Comparison of ENCODE assay signal across 13 cellular contexts in genomic region chr12:104632724-104633181, GRCh38.
DNase-seq lines count a peak whose midpoint lies in the region; ATAC-seq, FAIRE-seq and TF ChIP-seq lines count a peak whose summit lies in the region.
"Had no signal": no experiment of that assay in that cellular context is flagged by ENCODE, and none has a peak within 500 bp of the region (broad histone marks: within the 10 kb centered on the region; RNA-seq: fewer than 3 reads in every experiment).

No MANE protein-coding gene starts in this region.

- DNase-seq in AG09309 (ENCODE audit: low read depth) (peak; percentile 24), Daoy (ENCODE audit: low read depth) (peak; percentile 12), K562 (ENCODE audit: extremely low read depth in 1 of 4, low spot score in 3 of 4) (no peak), natural killer cell (no peak), esophagus muscularis mucosa (ENCODE audit: extremely low spot score) (no peak), cerebellum (ENCODE audit: low spot score) (no peak), NOMO-1 (lab: John Stamatoyannopoulos, UW; ENCODE audit: unreplicated experiment in 2 of 2) (no peak), PC-9 (no peak)
- DNase-seq: activated CD4-positive, alpha-beta T cell treated with anti-CD3 and anti-CD28 coated beads for 4 hours; activated naive CD4-positive, alpha-beta T cell; Calu3; foreskin keratinocyte; left colon had no signal

- TF ChIP-seq RAD21 in K562 (CRISPR knock-in tag; conservative IDR thresholded peaks at IDR 0.05 in 1 of 2, IDR thresholded peaks at IDR 0.05 in 1 of 2), result no peak

- H3K9me3 ChIP-seq in K562 (replicated peaks; ENCODE audit: control insufficient read depth, insufficient read depth, low read depth, low read length), result peaks cover 2% of the 10 kb centered on the region; the same call in 1 of the 2 replicates
- no peaks in the 10 kb centered on the region for H3K9me3 ChIP-seq in esophagus muscularis mucosa
- no peaks in the 10 kb centered on the region for H3K9me3 ChIP-seq in PC-9 (ENCODE audit: insufficient read depth, low read depth)

- H3K27me3 ChIP-seq in K562 (ENCODE audit: control insufficient read depth in 2 of 2, insufficient read depth in 2 of 2, low read length in 2 of 2), result no peaks in the 10 kb centered on the region
- H3K27me3 ChIP-seq in esophagus muscularis mucosa, result no peaks in the 10 kb centered on the region
- no peaks in the 10 kb centered on the region for H3K27me3 ChIP-seq in PC-9 (ENCODE audit: insufficient read depth, low read depth)
- H3K27me3 ChIP-seq: foreskin keratinocyte had no signal

- peaks cover 11% of the 10 kb centered on the region; the same call in 2 of the 3 replicates for H3K36me3 ChIP-seq in K562 (ENCODE audit: control insufficient read depth, insufficient read depth, low read length)
- H3K36me3 ChIP-seq in esophagus muscularis mucosa, result no peaks in the 10 kb centered on the region
- H3K36me3 ChIP-seq in PC-9 (ENCODE audit: low read depth), result 0 out of 2 replicates have a peak, but pooled peaks cover 5% of the 10 kb centered on the region

- H3K27me3 Mint-ChIP-seq in natural killer cell (ENCODE audit: low read depth in 2 of 2), result no peaks in the 10 kb centered on the region

- no peak overlapping the region for H3K4me2 ChIP-seq in K562 (ENCODE audit: insufficient read depth, low read length)
- no peak overlapping the region for H3K4me2 ChIP-seq in PC-9

- no peak overlapping the region for H3K4me3 ChIP-seq in AG09309 (ENCODE audit: control insufficient read depth, low read depth, low read length)
- no peak overlapping the region for H3K4me3 ChIP-seq in K562
- H3K4me3 ChIP-seq in esophagus muscularis mucosa, result no peak overlapping the region
- H3K4me3 ChIP-seq in PC-9, result no peak overlapping the region

- H3K9ac ChIP-seq in K562 (ENCODE audit: insufficient read depth in 1 of 2, low read depth in 2 of 2, low read length in 2 of 2), result no peak overlapping the region; a peak in 1 of 4 replicates

- POLR2A ChIA-PET in K562 (lab: Yijun Ruan, JAX), result interaction anchor here (1.0 to 1.5 kb wide), 2 partner anchors 18 to 22 kb away, joined by 4 to 6 read pairs; no protein-coding TSS in a partner anchor
- POLR2A ChIA-PET in PC-9 (lab: Charles Lee; ENCODE audit: unreplicated experiment), result no interaction called here

- intact Hi-C loops in K562 (cut with micrococcal nuclease) (no loop called here), natural killer cell (cut with micrococcal nuclease) (no loop called here), esophagus muscularis mucosa (cut with DNase I) (no loop called here), PC-9 (cut with micrococcal nuclease; ENCODE audit: unreplicated experiment) (no loop called here)

- H3K27ac ChIP-seq in K562 (ENCODE audit: extremely low read depth, low read depth, low read length), result no peak overlapping the region
- H3K27ac ChIP-seq in esophagus muscularis mucosa (replicated peaks in 1 of 4), result no peak overlapping the region
- H3K27ac ChIP-seq in PC-9, result no peak overlapping the region
- H3K27ac ChIP-seq: foreskin keratinocyte had no signal

- H4K20me1 ChIP-seq in K562 (replicated peaks; ENCODE audit: control insufficient read depth, insufficient read depth, low read length), result no peaks in the 10 kb centered on the region
- H4K20me1 ChIP-seq in PC-9 (ENCODE audit: insufficient read depth), result no peaks in the 10 kb centered on the region; the same call in none of the 2 replicates

- H3K79me2 ChIP-seq in K562 (ENCODE audit: control insufficient read depth, insufficient read depth, low read length) (peaks cover 31% of the 10 kb centered on the region), PC-9 (ENCODE audit: low read depth) (peaks cover 90% of the 10 kb centered on the region)

- H3K4me3 Mint-ChIP-seq in natural killer cell, result no peak overlapping the region

- peak; percentile 62; the same call in 2 of the 3 replicates for ATAC-seq in K562
- ATAC-seq in natural killer cell, result no peak
- ATAC-seq: foreskin keratinocyte, left colon had no signal

- no peak for TF ChIP-seq POLR2A in K562 (conservative IDR thresholded peaks at IDR 0.05)
- no peak for TF ChIP-seq POLR2A in esophagus muscularis mucosa (IDR thresholded peaks at IDR 0.05; ENCODE audit: low read depth)

- H3K9me1 ChIP-seq in K562 (ENCODE audit: control insufficient read depth, insufficient read depth, low read length), result no peaks in the 10 kb centered on the region

- TF ChIP-seq CTCF in AG09309 (IDR thresholded peaks at IDR 0.05; ENCODE audit: control insufficient read depth, insufficient read depth, low read depth, low read length, missing control alignments) (no peak), K562 (IDR thresholded peaks at IDR 0.05 in 2 of 3, conservative IDR thresholded peaks at IDR 0.05 in 1 of 3; ENCODE audit: insufficient read depth in 2 of 3, low read depth in 1 of 3, low read length in 3 of 3) (no peak), natural killer cell (IDR thresholded peaks at IDR 0.05) (no peak), esophagus muscularis mucosa (IDR thresholded peaks at IDR 0.05) (no peak), PC-9 (conservative IDR thresholded peaks at IDR 0.05) (no peak)

- H3K4me1 ChIP-seq in K562 (replicated peaks in 1 of 2; ENCODE audit: control insufficient read depth in 2 of 2, insufficient read depth in 2 of 2, low read length in 2 of 2) (peaks cover 3 to 8% of the 10 kb centered on the region in 2 experiments; a peak in 2 of 5 replicates), esophagus muscularis mucosa (peaks cover 0 to 4% (median 1%) of the 10 kb centered on the region in 4 donors), PC-9 (replicated peaks; ENCODE audit: insufficient read depth) (no peaks in the 10 kb centered on the region)
- H3K4me1 ChIP-seq: foreskin keratinocyte had no signal

- BruUV-seq in K562 (replicated peaks; lab: Mats Ljungman, UMichigan) (no TSS peak), PC-9 (replicated peaks; lab: Mats Ljungman, UMichigan) (no TSS peak)

- H3K36me3 Mint-ChIP-seq in natural killer cell, result no peaks in the 10 kb centered on the region

- H3K9me3 Mint-ChIP-seq in natural killer cell, result no peaks in the 10 kb centered on the region

- TF ChIP-seq EP300 in K562 (IDR thresholded peaks at IDR 0.05; ENCODE audit: low read length) (no peak), esophagus muscularis mucosa (IDR thresholded peaks at IDR 0.05) (no peak)

- CTCF ChIA-PET in K562 (lab: Yijun Ruan, JAX; ENCODE audit: low intra/inter-chr PET ratio) (no interaction called here), PC-9 (lab: Charles Lee) (no interaction called here)

- 52% methylated on average over 13 of the region's 13 CpGs for WGBS in K562 (ENCODE audit: insufficient coverage, low coverage, missing lambda C conversion rate)
- WGBS in esophagus muscularis mucosa, result 66% methylated on average over 13 of the region's 13 CpGs

- peaks cover 74 to 82% of the 10 kb centered on the region in 2 donors for H3K4me1 Mint-ChIP-seq in natural killer cell

- no peak for FAIRE-seq in K562 (lab: Jason Lieb, UNC)

- peak overlapping the region; percentile 49 to 51 for H3K27ac Mint-ChIP-seq in natural killer cell

- no peak overlapping the region for H2AFZ ChIP-seq in K562 (ENCODE audit: low read depth, low read length)
- no peak overlapping the region for H2AFZ ChIP-seq in PC-9

- H3F3A ChIP-seq in PC-9 (ENCODE audit: insufficient read depth, low read depth), result peaks cover 7% of the 10 kb centered on the region; the same call in 1 of the 2 replicates

- in situ Hi-C loops in K562 (cut with MboI), result no loop called here

- H3K9me2 ChIP-seq in PC-9 (ENCODE audit: insufficient read depth), result no peaks in the 10 kb centered on the region

TF ChIP-seq in K562, 482 proteins besides CTCF, POLR2A, EP300 and RAD21:
- no peak for TF ChIP-seq U2AF1 (optimal IDR thresholded peaks at IDR 0.05; ENCODE audit: low read depth, low read length)
- TF ChIP-seq RAD51 (IDR thresholded peaks at IDR 0.05; ENCODE audit: borderline replicate concordance, low read depth), result no peak
- TF ChIP-seq ZNF263 (CRISPR knock-in tag; IDR thresholded peaks at IDR 0.05; ENCODE audit: borderline replicate concordance), result peak; percentile 70; the same call in 1 of the 2 replicates
- TF ChIP-seq, protein P1, sequence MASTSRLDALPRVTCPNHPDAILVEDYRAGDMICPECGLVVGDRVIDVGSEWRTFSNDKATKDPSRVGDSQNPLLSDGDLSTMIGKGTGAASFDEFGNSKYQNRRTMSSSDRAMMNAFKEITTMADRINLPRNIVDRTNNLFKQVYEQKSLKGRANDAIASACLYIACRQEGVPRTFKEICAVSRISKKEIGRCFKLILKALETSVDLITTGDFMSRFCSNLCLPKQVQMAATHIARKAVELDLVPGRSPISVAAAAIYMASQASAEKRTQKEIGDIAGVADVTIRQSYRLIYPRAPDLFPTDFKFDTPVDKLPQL (IDR thresholded peaks at IDR 0.05; ENCODE audit: extremely low read depth, insufficient read length), result no peak
- no peak for TF ChIP-seq ZNF347 (CRISPR knock-in tag; IDR thresholded peaks at IDR 0.05; ENCODE audit: low read depth)
- TF ChIP-seq EGR1 (conservative IDR thresholded peaks at IDR 0.05), result 0 out of 2 replicates have a peak, but pooled peaks have one; percentile 9

Comparison
In these comparisons a context has a peak if more than half of its experiments do, and no peak if none do; other contexts are left out.
1. DNase-seq: peak in AG09309 (single experiment) and Daoy (single experiment); none in K562 (0 of 4), natural killer cell (single experiment), esophagus muscularis mucosa (single experiment), cerebellum (single experiment), NOMO-1 (0 of 2) and PC-9 (0 of 2).